In the genomic region with DNA sequence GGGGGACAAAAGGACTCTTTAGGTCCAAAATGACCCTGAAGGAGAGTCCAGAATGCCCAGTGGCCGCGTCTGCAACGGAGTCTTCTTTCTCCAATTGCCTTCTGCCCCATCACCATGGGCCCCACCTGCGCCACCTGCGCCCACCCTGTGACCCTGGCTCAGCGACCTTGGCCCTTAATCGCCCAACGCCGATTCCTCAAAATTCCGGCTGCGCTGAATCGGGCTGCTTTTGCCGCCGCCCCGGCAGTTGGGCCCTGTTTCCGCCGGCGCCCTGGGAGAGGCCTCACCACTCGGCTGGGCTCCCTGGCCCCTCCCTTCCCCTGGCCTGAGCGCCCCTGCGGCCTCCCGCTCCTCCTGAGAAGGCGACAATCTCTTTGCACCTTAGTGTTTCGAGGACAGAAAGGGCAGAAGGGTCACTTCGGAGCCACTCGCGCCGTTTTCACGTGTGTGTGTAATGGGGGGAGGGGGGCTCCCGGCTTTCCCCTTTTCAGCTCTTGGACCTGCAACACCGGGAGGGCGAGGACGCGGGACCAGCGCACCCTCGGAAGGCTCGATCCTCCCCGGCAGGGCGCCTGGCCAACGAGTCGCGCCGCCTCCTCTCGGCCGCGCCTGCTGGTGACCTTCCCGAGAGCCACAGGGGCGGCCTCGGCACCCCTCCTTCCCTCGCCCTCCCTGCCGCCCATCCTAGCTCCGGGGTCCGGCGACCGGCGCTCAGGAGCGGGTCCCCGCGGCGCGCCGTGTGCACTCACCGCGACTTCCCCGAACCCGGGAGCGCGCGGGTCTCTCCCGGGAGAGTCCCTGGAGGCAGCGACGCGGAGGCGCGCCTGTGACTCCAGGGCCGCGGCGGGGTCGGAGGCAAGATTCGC, we compare ENCODE assay signal across 1 cellular context.
TF ChIP-seq lines count a peak whose summit lies in the region.

No MANE protein-coding gene starts in this region.

TF ChIP-seq in HEK293, 187 proteins besides CTCF, POLR2A, EP300 and RAD21 (continued from another document and continues in another):
- TF ChIP-seq ZNF366 (tag by site-specific recombination; conservative IDR thresholded peaks at IDR 0.05) (no peak), ZNF514 (tag by site-specific recombination; IDR thresholded peaks at IDR 0.05) (no peak), ZNF112 (tag by site-specific recombination; IDR thresholded peaks at IDR 0.05) (no peak), ZNF114 (tag by site-specific recombination; IDR thresholded peaks at IDR 0.05) (no peak), KLF1 (tag by site-specific recombination; IDR thresholded peaks at IDR 0.05) (peak; percentile 22; the same call in 1 of the 2 replicates), ZFP69B (tag by site-specific recombination; IDR thresholded peaks at IDR 0.05) (no peak), MZF1 (tag by site-specific recombination; IDR thresholded peaks at IDR 0.05; ENCODE audit: borderline replicate concordance) (no peak), ZNF561 (tag by site-specific recombination; IDR thresholded peaks at IDR 0.05; ENCODE audit: borderline replicate concordance) (peak; percentile 73; the same call in 1 of the 2 replicates), ZNF2 (tag by site-specific recombination; IDR thresholded peaks at IDR 0.05) (0 out of 2 replicates have a peak, but pooled peaks have one; percentile 18), KLF16 (tag by site-specific recombination; IDR thresholded peaks at IDR 0.05) (peak; percentile 59; the same call in 1 of the 2 replicates), KLF9 (tag by site-specific recombination; IDR thresholded peaks at IDR 0.05; ENCODE audit: low read depth) (no peak; the same call in 1 of the 2 replicates), IKZF3 (tag by site-specific recombination; IDR thresholded peaks at IDR 0.05) (peak; percentile 77), ZNF174 (tag by site-specific recombination; IDR thresholded peaks at IDR 0.05) (no peak), WT1 (tag by site-specific recombination; IDR thresholded peaks at IDR 0.05) (peak; percentile 11; the same call in 1 of the 2 replicates), ZNF423 (tag by site-specific recombination; IDR thresholded peaks at IDR 0.05) (peak; percentile 94), ZNF175 (tag by site-specific recombination; IDR thresholded peaks at IDR 0.05) (no peak), ZNF324 (tag by site-specific recombination; IDR thresholded peaks at IDR 0.05) (0 out of 2 replicates have a peak, but pooled peaks have one; percentile 29), GLIS2 (tag by site-specific recombination; IDR thresholded peaks at IDR 0.05) (peak; percentile 45; the same call in 1 of the 2 replicates), YY2 (tag by site-specific recombination; IDR thresholded peaks at IDR 0.05) (no peak), ZNF433 (tag by site-specific recombination; IDR thresholded peaks at IDR 0.05; ENCODE audit: low read depth) (no peak), ZBTB1 (tag by site-specific recombination; IDR thresholded peaks at IDR 0.05) (no peak), ZNF843 (tag by site-specific recombination; IDR thresholded peaks at IDR 0.05) (no peak), ZNF658 (tag by site-specific recombination; IDR thresholded peaks at IDR 0.05) (no peak), ZNF768 (tag by site-specific recombination; IDR thresholded peaks at IDR 0.05) (no peak), SETDB1 (IDR thresholded peaks at IDR 0.05; ENCODE audit: insufficient read length, low read length) (no peak), ZBTB48 (tag by site-specific recombination; IDR thresholded peaks at IDR 0.05) (peak; percentile 61), ZNF776 (tag by site-specific recombination; IDR thresholded peaks at IDR 0.05; ENCODE audit: borderline replicate concordance) (no peak), ZNF670 (tag by site-specific recombination; IDR thresholded peaks at IDR 0.05; ENCODE audit: low read depth) (no peak), OSR2 (tag by site-specific recombination; IDR thresholded peaks at IDR 0.05) (peak; percentile 44; the same call in 1 of the 2 replicates), ZNF555 (tag by site-specific recombination; conservative IDR thresholded peaks at IDR 0.05) (no peak), ZNF155 (tag by site-specific recombination; IDR thresholded peaks at IDR 0.05) (no peak), ZNF214 (tag by site-specific recombination; IDR thresholded peaks at IDR 0.05; ENCODE audit: borderline replicate concordance) (no peak), KLF8 (tag by site-specific recombination; IDR thresholded peaks at IDR 0.05) (no peak; the same call in 1 of the 2 replicates), ZNF426 (tag by site-specific recombination; IDR thresholded peaks at IDR 0.05) (no peak), ZNF777 (tag by site-specific recombination; IDR thresholded peaks at IDR 0.05; ENCODE audit: borderline replicate concordance) (0 out of 2 replicates have a peak, but pooled peaks have one; percentile 23), ZNF629 (tag by site-specific recombination; IDR thresholded peaks at IDR 0.05) (peak; percentile 44), ZNF37A (tag by site-specific recombination; IDR thresholded peaks at IDR 0.05) (no peak)
- TF ChIP-seq, protein P1, sequence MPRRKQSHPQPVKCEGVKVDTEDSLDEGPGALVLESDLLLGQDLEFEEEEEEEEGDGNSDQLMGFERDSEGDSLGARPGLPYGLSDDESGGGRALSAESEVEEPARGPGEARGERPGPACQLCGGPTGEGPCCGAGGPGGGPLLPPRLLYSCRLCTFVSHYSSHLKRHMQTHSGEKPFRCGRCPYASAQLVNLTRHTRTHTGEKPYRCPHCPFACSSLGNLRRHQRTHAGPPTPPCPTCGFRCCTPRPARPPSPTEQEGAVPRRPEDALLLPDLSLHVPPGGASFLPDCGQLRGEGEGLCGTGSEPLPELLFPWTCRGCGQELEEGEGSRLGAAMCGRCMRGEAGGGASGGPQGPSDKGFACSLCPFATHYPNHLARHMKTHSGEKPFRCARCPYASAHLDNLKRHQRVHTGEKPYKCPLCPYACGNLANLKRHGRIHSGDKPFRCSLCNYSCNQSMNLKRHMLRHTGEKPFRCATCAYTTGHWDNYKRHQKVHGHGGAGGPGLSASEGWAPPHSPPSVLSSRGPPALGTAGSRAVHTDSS (tag by site-specific recombination; IDR thresholded peaks at IDR 0.05): no peak
- TF ChIP-seq, protein P2, sequence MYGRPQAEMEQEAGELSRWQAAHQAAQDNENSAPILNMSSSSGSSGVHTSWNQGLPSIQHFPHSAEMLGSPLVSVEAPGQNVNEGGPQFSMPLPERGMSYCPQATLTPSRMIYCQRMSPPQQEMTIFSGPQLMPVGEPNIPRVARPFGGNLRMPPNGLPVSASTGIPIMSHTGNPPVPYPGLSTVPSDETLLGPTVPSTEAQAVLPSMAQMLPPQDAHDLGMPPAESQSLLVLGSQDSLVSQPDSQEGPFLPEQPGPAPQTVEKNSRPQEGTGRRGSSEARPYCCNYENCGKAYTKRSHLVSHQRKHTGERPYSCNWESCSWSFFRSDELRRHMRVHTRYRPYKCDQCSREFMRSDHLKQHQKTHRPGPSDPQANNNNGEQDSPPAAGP (tag by site-specific recombination; IDR thresholded peaks at IDR 0.05): peak; percentile 50; the same call in 1 of the 2 replicates
- TF ChIP-seq, protein P3, sequence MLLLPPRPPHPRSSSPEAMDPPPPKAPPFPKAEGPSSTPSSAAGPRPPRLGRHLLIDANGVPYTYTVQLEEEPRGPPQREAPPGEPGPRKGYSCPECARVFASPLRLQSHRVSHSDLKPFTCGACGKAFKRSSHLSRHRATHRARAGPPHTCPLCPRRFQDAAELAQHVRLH (tag by site-specific recombination; IDR thresholded peaks at IDR 0.05): no peak
- TF ChIP-seq, protein P4, sequence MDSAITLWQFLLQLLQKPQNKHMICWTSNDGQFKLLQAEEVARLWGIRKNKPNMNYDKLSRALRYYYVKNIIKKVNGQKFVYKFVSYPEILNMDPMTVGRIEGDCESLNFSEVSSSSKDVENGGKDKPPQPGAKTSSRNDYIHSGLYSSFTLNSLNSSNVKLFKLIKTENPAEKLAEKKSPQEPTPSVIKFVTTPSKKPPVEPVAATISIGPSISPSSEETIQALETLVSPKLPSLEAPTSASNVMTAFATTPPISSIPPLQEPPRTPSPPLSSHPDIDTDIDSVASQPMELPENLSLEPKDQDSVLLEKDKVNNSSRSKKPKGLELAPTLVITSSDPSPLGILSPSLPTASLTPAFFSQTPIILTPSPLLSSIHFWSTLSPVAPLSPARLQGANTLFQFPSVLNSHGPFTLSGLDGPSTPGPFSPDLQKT (IDR thresholded peaks at IDR 0.05; ENCODE audit: borderline replicate concordance, low read depth, low read length): no peak
- TF ChIP-seq, protein P5, sequence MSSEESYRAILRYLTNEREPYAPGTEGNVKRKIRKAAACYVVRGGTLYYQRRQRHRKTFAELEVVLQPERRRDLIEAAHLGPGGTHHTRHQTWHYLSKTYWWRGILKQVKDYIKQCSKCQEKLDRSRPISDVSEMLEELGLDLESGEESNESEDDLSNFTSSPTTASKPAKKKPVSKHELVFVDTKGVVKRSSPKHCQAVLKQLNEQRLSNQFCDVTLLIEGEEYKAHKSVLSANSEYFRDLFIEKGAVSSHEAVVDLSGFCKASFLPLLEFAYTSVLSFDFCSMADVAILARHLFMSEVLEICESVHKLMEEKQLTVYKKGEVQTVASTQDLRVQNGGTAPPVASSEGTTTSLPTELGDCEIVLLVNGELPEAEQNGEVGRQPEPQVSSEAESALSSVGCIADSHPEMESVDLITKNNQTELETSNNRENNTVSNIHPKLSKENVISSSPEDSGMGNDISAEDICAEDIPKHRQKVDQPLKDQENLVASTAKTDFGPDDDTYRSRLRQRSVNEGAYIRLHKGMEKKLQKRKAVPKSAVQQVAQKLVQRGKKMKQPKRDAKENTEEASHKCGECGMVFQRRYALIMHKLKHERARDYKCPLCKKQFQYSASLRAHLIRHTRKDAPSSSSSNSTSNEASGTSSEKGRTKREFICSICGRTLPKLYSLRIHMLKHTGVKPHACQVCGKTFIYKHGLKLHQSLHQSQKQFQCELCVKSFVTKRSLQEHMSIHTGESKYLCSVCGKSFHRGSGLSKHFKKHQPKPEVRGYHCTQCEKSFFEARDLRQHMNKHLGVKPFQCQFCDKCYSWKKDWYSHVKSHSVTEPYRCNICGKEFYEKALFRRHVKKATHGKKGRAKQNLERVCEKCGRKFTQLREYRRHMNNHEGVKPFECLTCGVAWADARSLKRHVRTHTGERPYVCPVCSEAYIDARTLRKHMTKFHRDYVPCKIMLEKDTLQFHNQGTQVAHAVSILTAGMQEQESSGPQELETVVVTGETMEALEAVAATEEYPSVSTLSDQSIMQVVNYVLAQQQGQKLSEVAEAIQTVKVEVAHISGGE (tag by site-specific recombination; conservative IDR thresholded peaks at IDR 0.05; ENCODE audit: low read depth): no peak
- TF ChIP-seq, protein P6, sequence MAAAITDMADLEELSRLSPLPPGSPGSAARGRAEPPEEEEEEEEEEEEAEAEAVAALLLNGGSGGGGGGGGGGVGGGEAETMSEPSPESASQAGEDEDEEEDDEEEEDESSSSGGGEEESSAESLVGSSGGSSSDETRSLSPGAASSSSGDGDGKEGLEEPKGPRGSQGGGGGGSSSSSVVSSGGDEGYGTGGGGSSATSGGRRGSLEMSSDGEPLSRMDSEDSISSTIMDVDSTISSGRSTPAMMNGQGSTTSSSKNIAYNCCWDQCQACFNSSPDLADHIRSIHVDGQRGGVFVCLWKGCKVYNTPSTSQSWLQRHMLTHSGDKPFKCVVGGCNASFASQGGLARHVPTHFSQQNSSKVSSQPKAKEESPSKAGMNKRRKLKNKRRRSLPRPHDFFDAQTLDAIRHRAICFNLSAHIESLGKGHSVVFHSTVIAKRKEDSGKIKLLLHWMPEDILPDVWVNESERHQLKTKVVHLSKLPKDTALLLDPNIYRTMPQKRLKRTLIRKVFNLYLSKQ (tag by site-specific recombination; IDR thresholded peaks at IDR 0.05; ENCODE audit: borderline replicate concordance): no peak
- TF ChIP-seq, protein P7, sequence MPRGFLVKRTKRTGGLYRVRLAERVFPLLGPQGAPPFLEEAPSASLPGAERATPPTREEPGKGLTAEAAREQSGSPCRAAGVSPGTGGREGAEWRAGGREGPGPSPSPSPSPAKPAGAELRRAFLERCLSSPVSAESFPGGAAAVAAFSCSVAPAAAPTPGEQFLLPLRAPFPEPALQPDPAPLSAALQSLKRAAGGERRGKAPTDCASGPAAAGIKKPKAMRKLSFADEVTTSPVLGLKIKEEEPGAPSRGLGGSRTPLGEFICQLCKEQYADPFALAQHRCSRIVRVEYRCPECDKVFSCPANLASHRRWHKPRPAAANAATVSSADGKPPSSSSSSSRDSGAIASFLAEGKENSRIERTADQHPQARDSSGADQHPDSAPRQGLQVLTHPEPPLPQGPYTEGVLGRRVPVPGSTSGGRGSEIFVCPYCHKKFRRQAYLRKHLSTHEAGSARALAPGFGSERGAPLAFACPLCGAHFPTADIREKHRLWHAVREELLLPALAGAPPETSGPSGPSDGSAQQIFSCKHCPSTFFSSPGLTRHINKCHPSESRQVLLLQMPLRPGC (tag by site-specific recombination; IDR thresholded peaks at IDR 0.05): no peak
- TF ChIP-seq, protein P8, sequence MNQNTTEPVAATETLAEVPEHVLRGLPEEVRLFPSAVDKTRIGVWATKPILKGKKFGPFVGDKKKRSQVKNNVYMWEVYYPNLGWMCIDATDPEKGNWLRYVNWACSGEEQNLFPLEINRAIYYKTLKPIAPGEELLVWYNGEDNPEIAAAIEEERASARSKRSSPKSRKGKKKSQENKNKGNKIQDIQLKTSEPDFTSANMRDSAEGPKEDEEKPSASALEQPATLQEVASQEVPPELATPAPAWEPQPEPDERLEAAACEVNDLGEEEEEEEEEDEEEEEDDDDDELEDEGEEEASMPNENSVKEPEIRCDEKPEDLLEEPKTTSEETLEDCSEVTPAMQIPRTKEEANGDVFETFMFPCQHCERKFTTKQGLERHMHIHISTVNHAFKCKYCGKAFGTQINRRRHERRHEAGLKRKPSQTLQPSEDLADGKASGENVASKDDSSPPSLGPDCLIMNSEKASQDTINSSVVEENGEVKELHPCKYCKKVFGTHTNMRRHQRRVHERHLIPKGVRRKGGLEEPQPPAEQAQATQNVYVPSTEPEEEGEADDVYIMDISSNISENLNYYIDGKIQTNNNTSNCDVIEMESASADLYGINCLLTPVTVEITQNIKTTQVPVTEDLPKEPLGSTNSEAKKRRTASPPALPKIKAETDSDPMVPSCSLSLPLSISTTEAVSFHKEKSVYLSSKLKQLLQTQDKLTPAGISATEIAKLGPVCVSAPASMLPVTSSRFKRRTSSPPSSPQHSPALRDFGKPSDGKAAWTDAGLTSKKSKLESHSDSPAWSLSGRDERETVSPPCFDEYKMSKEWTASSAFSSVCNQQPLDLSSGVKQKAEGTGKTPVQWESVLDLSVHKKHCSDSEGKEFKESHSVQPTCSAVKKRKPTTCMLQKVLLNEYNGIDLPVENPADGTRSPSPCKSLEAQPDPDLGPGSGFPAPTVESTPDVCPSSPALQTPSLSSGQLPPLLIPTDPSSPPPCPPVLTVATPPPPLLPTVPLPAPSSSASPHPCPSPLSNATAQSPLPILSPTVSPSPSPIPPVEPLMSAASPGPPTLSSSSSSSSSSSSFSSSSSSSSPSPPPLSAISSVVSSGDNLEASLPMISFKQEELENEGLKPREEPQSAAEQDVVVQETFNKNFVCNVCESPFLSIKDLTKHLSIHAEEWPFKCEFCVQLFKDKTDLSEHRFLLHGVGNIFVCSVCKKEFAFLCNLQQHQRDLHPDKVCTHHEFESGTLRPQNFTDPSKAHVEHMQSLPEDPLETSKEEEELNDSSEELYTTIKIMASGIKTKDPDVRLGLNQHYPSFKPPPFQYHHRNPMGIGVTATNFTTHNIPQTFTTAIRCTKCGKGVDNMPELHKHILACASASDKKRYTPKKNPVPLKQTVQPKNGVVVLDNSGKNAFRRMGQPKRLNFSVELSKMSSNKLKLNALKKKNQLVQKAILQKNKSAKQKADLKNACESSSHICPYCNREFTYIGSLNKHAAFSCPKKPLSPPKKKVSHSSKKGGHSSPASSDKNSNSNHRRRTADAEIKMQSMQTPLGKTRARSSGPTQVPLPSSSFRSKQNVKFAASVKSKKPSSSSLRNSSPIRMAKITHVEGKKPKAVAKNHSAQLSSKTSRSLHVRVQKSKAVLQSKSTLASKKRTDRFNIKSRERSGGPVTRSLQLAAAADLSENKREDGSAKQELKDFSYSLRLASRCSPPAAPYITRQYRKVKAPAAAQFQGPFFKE (tag by site-specific recombination; IDR thresholded peaks at IDR 0.05; ENCODE audit: borderline replicate concordance): no peak
